In the genomic region with DNA sequence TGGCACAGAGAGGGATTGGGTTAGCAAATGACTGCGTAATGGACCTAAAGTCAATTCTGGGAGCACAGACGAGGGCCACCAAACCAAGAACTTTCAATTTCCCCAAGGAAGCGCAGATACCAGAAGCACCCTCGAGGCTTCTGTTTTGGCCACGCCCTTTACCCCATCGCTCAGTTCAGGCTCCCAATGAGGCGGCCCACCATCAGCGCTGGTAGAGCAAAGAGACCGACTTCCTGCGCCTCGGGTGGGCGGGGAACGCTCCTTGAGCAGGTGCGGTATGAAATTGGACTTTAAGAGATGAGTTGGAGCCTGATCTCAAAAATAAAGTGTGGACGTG, we compare ENCODE assay signal across 1 cellular context.
TF ChIP-seq lines count a peak whose summit lies in the region.

No MANE protein-coding gene starts in this region.

TF ChIP-seq in GM23338, 12 proteins besides CTCF, POLR2A, EP300 and RAD21 (continued from another document):
- TF ChIP-seq, protein P1, sequence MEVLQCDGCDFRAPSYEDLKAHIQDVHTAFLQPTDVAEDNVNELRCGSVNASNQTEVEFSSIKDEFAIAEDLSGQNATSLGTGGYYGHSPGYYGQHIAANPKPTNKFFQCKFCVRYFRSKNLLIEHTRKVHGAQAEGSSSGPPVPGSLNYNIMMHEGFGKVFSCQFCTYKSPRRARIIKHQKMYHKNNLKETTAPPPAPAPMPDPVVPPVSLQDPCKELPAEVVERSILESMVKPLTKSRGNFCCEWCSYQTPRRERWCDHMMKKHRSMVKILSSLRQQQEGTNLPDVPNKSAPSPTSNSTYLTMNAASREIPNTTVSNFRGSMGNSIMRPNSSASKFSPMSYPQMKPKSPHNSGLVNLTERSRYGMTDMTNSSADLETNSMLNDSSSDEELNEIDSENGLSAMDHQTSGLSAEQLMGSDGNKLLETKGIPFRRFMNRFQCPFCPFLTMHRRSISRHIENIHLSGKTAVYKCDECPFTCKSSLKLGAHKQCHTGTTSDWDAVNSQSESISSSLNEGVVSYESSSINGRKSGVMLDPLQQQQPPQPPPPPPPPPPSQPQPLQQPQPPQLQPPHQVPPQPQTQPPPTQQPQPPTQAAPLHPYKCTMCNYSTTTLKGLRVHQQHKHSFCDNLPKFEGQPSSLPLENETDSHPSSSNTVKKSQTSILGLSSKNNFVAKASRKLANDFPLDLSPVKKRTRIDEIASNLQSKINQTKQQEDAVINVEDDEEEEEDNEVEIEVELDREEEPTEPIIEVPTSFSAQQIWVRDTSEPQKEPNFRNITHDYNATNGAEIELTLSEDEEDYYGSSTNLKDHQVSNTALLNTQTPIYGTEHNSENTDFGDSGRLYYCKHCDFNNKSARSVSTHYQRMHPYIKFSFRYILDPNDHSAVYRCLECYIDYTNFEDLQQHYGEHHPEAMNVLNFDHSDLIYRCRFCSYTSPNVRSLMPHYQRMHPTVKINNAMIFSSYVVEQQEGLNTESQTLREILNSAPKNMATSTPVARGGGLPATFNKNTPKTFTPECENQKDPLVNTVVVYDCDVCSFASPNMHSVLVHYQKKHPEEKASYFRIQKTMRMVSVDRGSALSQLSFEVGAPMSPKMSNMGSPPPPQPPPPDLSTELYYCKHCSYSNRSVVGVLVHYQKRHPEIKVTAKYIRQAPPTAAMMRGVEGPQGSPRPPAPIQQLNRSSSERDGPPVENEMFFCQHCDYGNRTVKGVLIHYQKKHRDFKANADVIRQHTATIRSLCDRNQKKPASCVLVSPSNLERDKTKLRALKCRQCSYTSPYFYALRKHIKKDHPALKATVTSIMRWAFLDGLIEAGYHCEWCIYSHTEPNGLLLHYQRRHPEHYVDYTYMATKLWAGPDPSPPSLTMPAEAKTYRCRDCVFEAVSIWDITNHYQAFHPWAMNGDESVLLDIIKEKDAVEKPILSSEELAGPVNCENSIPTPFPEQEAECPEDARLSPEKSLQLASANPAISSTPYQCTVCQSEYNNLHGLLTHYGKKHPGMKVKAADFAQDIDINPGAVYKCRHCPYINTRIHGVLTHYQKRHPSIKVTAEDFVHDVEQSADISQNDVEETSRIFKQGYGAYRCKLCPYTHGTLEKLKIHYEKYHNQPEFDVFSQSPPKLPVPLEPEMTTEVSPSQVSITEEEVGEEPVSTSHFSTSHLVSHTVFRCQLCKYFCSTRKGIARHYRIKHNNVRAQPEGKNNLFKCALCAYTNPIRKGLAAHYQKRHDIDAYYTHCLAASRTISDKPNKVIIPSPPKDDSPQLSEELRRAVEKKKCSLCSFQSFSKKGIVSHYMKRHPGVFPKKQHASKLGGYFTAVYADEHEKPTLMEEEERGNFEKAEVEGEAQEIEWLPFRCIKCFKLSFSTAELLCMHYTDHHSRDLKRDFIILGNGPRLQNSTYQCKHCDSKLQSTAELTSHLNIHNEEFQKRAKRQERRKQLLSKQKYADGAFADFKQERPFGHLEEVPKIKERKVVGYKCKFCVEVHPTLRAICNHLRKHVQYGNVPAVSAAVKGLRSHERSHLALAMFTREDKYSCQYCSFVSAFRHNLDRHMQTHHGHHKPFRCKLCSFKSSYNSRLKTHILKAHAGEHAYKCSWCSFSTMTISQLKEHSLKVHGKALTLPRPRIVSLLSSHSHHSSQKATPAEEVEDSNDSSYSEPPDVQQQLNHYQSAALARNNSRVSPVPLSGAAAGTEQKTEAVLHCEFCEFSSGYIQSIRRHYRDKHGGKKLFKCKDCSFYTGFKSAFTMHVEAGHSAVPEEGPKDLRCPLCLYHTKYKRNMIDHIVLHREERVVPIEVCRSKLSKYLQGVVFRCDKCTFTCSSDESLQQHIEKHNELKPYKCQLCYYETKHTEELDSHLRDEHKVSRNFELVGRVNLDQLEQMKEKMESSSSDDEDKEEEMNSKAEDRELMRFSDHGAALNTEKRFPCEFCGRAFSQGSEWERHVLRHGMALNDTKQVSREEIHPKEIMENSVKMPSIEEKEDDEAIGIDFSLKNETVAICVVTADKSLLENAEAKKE (CRISPR knock-in tag; IDR thresholded peaks at IDR 0.05): no peak
- TF ChIP-seq CREB1 (CRISPR knock-in tag; IDR thresholded peaks at IDR 0.05; ENCODE audit: low read depth) (no peak), ZNF331 (CRISPR knock-in tag; IDR thresholded peaks at IDR 0.05; ENCODE audit: low read depth) (no peak), ETS1 (IDR thresholded peaks at IDR 0.05) (no peak), EZH2phosphoT487 (IDR thresholded peaks at IDR 0.05; ENCODE audit: unreplicated experiment) (no peak), NANOG (IDR thresholded peaks at IDR 0.05; ENCODE audit: borderline replicate concordance) (no peak), EZH2 (IDR thresholded peaks at IDR 0.05; ENCODE audit: low read depth, unreplicated experiment) (no peak)
TF ChIP-seq in GM23338: peak in this region for 0.
